1 cellular context compared by ENCODE assay signal in genomic region chr10:131981429-131982184, GRCh38.
TF ChIP-seq lines count a peak whose summit lies in the region.

TSS of gene BNIP3 (minus strand) at chr10:131981923. CDS start at chr10:131981806, 117 bp downstream.

TF ChIP-seq in HEK293, 187 proteins besides CTCF, POLR2A, EP300 and RAD21 (continued from another document and continues in another):
- TF ChIP-seq ZNF518A (tag by site-specific recombination; conservative IDR thresholded peaks at IDR 0.05; ENCODE audit: low read depth): no peak
- no peak for TF ChIP-seq ZBTB10 (tag by site-specific recombination; IDR thresholded peaks at IDR 0.05)
- TF ChIP-seq EGR2 (tag by site-specific recombination; IDR thresholded peaks at IDR 0.05; ENCODE audit: low read depth): no peak
- TF ChIP-seq ZNF76 (tag by site-specific recombination; IDR thresholded peaks at IDR 0.05; ENCODE audit: borderline replicate concordance, low read depth): 0 out of 2 replicates have a peak, but pooled peaks have one; percentile 24
- no peak for TF ChIP-seq ZNF624 (tag by site-specific recombination; IDR thresholded peaks at IDR 0.05)
- no peak for TF ChIP-seq ZNF580 (tag by site-specific recombination; IDR thresholded peaks at IDR 0.05)
- TF ChIP-seq TSHZ1 (tag by site-specific recombination; IDR thresholded peaks at IDR 0.05; ENCODE audit: borderline replicate concordance): no peak; the same call in 1 of the 2 replicates
- TF ChIP-seq ZNF394 (tag by site-specific recombination; IDR thresholded peaks at IDR 0.05; ENCODE audit: borderline replicate concordance): peak; percentile 19; the same call in 1 of the 2 replicates
- no peak for TF ChIP-seq ZNF202 (tag by site-specific recombination; IDR thresholded peaks at IDR 0.05; ENCODE audit: borderline replicate concordance)
- no peak for TF ChIP-seq REPIN1 (tag by site-specific recombination; IDR thresholded peaks at IDR 0.05; ENCODE audit: low read depth)
- TF ChIP-seq ZNF521 (tag by site-specific recombination; IDR thresholded peaks at IDR 0.05): no peak
- TF ChIP-seq MZF1 (tag by site-specific recombination; IDR thresholded peaks at IDR 0.05; ENCODE audit: borderline replicate concordance): no peak
- peak; percentile 55; the same call in 1 of the 2 replicates for TF ChIP-seq HIC1 (tag by site-specific recombination; IDR thresholded peaks at IDR 0.05)
- TF ChIP-seq KLF1 (tag by site-specific recombination; IDR thresholded peaks at IDR 0.05): peak; percentile 52
- TF ChIP-seq YY1 (tag by site-specific recombination; IDR thresholded peaks at IDR 0.05): no peak
- TF ChIP-seq ZNF830 (tag by site-specific recombination; IDR thresholded peaks at IDR 0.05; ENCODE audit: low read depth): no peak
- peak; percentile 79 for TF ChIP-seq ZBTB26 (tag by site-specific recombination; optimal IDR thresholded peaks at IDR 0.05)
- TF ChIP-seq GLI2 (tag by site-specific recombination; IDR thresholded peaks at IDR 0.05; ENCODE audit: borderline replicate concordance, low read depth): no peak
- no peak for TF ChIP-seq ZNF654 (tag by site-specific recombination; IDR thresholded peaks at IDR 0.05; ENCODE audit: low read depth)
- no peak for TF ChIP-seq ZNF391 (tag by site-specific recombination; IDR thresholded peaks at IDR 0.05; ENCODE audit: borderline replicate concordance, low read depth)
- no peak for TF ChIP-seq ZNF704 (tag by site-specific recombination; IDR thresholded peaks at IDR 0.05)
- no peak for TF ChIP-seq ZNF792 (tag by site-specific recombination; IDR thresholded peaks at IDR 0.05)
- TF ChIP-seq ZNF324 (tag by site-specific recombination; IDR thresholded peaks at IDR 0.05): no peak
- no peak for TF ChIP-seq ZNF513 (tag by site-specific recombination; IDR thresholded peaks at IDR 0.05)
- no peak for TF ChIP-seq ZNF302 (tag by site-specific recombination; IDR thresholded peaks at IDR 0.05; ENCODE audit: low read depth)
- TF ChIP-seq ZNF174 (tag by site-specific recombination; IDR thresholded peaks at IDR 0.05): no peak
- TF ChIP-seq ZNF292 (tag by site-specific recombination; IDR thresholded peaks at IDR 0.05; ENCODE audit: borderline replicate concordance, low read depth): no peak
- TF ChIP-seq ZNF24 (tag by site-specific recombination; IDR thresholded peaks at IDR 0.05): no peak
- TF ChIP-seq KLF10 (tag by site-specific recombination; IDR thresholded peaks at IDR 0.05): peak; percentile 62; the same call in 1 of the 2 replicates
- TF ChIP-seq ZNF701 (tag by site-specific recombination; IDR thresholded peaks at IDR 0.05): no peak
- TF ChIP-seq ZBTB17 (tag by site-specific recombination; IDR thresholded peaks at IDR 0.05): 0 out of 2 replicates have a peak, but pooled peaks have one; percentile 33
- TF ChIP-seq ZNF449 (tag by site-specific recombination; IDR thresholded peaks at IDR 0.05): no peak
- peak; percentile 77 for TF ChIP-seq GLIS2 (tag by site-specific recombination; IDR thresholded peaks at IDR 0.05)
- TF ChIP-seq GLIS1 (tag by site-specific recombination; IDR thresholded peaks at IDR 0.05): 0 out of 2 replicates have a peak, but pooled peaks have one; percentile 13
- no peak for TF ChIP-seq ZNF791 (tag by site-specific recombination; IDR thresholded peaks at IDR 0.05)
- no peak for TF ChIP-seq SETDB1 (IDR thresholded peaks at IDR 0.05; ENCODE audit: insufficient read length, low read length)
- TF ChIP-seq ZFP37 (tag by site-specific recombination; IDR thresholded peaks at IDR 0.05): no peak
- TF ChIP-seq HOXD13 (CRISPR knock-in tag; IDR thresholded peaks at IDR 0.05; ENCODE audit: borderline replicate concordance): no peak
- TF ChIP-seq ZBTB6 (tag by site-specific recombination; IDR thresholded peaks at IDR 0.05): peak; percentile 39; the same call in 1 of the 2 replicates
